Comparison of ENCODE assay signal across 8 cellular contexts in genomic region chr12:107992870-107993451, GRCh38.
DNase-seq lines count a peak whose midpoint lies in the region; ATAC-seq and TF ChIP-seq lines count a peak whose summit lies in the region.

No MANE protein-coding gene starts in this region.

- H3K36me3 Mint-ChIP-seq in activated CD8-positive, alpha-beta T cell treated with anti-CD3 and anti-CD28 coated beads, Interleukin-2, amount 10 ng/mL, durations not matched to agents 7 days and 5 days (ENCODE audit: low read depth), result no peaks in the 10 kb centered on the region
- H3K36me3 Mint-ChIP-seq in T-cell, result no peaks in the 10 kb centered on the region

- TF ChIP-seq CTCF in BE2C (IDR thresholded peaks at IDR 0.05; ENCODE audit: low read depth, low read length) (peak; percentile 80), GM20000 (IDR thresholded peaks at IDR 0.05; ENCODE audit: extremely low read depth, missing control alignments) (peak; percentile 24)

- peaks cover 19% of the 10 kb centered on the region for H3K27me3 Mint-ChIP-seq in activated CD8-positive, alpha-beta T cell treated with anti-CD3 and anti-CD28 coated beads, Interleukin-2, amount 10 ng/mL, durations not matched to agents 7 days and 5 days (ENCODE audit: low read depth)
- H3K27me3 Mint-ChIP-seq in T-cell, result peaks cover 20 to 30% of the 10 kb centered on the region in 2 donors

- CTCF ChIA-PET in activated CD8-positive, alpha-beta T cell treated with anti-CD3 and anti-CD28 coated beads, Interleukin-2, amount 10 ng/mL, durations not matched to agents 7 days and 5 days (lab: Charles Lee), result interaction anchor here (0.7 to 3.8 kb wide), 9 partner anchors 10 to 519 kb away, joined by 3 to 20 read pairs (median 3); no protein-coding TSS in a partner anchor
- CTCF ChIA-PET in T-cell (lab: Charles Lee), result interaction anchor here in 1 of 2 donors (0.5 to 1.2 kb wide), 3 partner anchors 17 to 540 kb away, joined by 3 read pairs; no protein-coding TSS in a partner anchor

- no peaks in the 10 kb centered on the region for H3K36me3 ChIP-seq in BE2C

- H3K4me3 Mint-ChIP-seq in activated CD8-positive, alpha-beta T cell treated with anti-CD3 and anti-CD28 coated beads, Interleukin-2, amount 10 ng/mL, durations not matched to agents 7 days and 5 days, result no peak overlapping the region
- no peak overlapping the region for H3K4me3 Mint-ChIP-seq in T-cell

- no peak overlapping the region for H3K4me3 ChIP-seq in BE2C (ENCODE audit: low read depth, low read length)

- no peaks in the 10 kb centered on the region for H3K4me1 Mint-ChIP-seq in activated CD8-positive, alpha-beta T cell treated with anti-CD3 and anti-CD28 coated beads, Interleukin-2, amount 10 ng/mL, durations not matched to agents 7 days and 5 days (ENCODE audit: low read depth)
- H3K4me1 Mint-ChIP-seq in T-cell, result peaks cover 0 to 3% (median 0%) of the 10 kb centered on the region in 3 donors

- POLR2A ChIA-PET in activated CD8-positive, alpha-beta T cell treated with anti-CD3 and anti-CD28 coated beads, Interleukin-2, amount 10 ng/mL, durations not matched to agents 7 days and 5 days (lab: Charles Lee), result no interaction called here
- POLR2A ChIA-PET in T-cell (lab: Charles Lee), result no interaction called here

- no peaks in the 10 kb centered on the region for H3K9me3 ChIP-seq in BE2C

- H3K4me1 ChIP-seq in BE2C, result no peaks in the 10 kb centered on the region

- no peak overlapping the region for H3K27ac Mint-ChIP-seq in activated CD8-positive, alpha-beta T cell treated with anti-CD3 and anti-CD28 coated beads, Interleukin-2, amount 10 ng/mL, durations not matched to agents 7 days and 5 days
- no peak overlapping the region for H3K27ac Mint-ChIP-seq in T-cell

- peaks cover 11% of the 10 kb centered on the region; the same call in 1 of the 2 replicates for H3K27me3 ChIP-seq in BE2C

- DNase-seq in BE2C, result peak; percentile 52
- peak; percentile 20 for DNase-seq in GM20000 (ENCODE audit: low spot score)
- peak; percentile 26 for DNase-seq in NCI-H2029 (lab: John Stamatoyannopoulos, UW)
- DNase-seq in activated CD8-positive, alpha-beta T cell treated with anti-CD3 and anti-CD28 coated beads, Interleukin-2, amount 10 ng/mL, durations not matched to agents 7 days and 5 days, result peak; percentile 25
- no peak for DNase-seq in left lobe of liver (ENCODE audit: low spot score)
- DNase-seq in T-cell, result no peak

- H3K9me3 Mint-ChIP-seq in activated CD8-positive, alpha-beta T cell treated with anti-CD3 and anti-CD28 coated beads, Interleukin-2, amount 10 ng/mL, durations not matched to agents 7 days and 5 days (ENCODE audit: insufficient read depth), result no peaks in the 10 kb centered on the region
- H3K9me3 Mint-ChIP-seq in T-cell, result peaks cover 0 to 2% (median 2%) of the 10 kb centered on the region in 3 donors

- no peak for ATAC-seq in activated CD8-positive, alpha-beta T cell treated with anti-CD3 and anti-CD28 coated beads, Interleukin-2, amount 10 ng/mL, durations not matched to agents 7 days and 5 days
- ATAC-seq in left lobe of liver (peak; percentile 95), GM18498 (IDR thresholded peaks at IDR 0.05; ENCODE audit: unreplicated experiment) (no peak), T-cell (replicated peaks in 1 of 4) (no peak), HG03039 (IDR thresholded peaks at IDR 0.05; ENCODE audit: unreplicated experiment) (no peak)

Comparison
In these comparisons a context has a peak if more than half of its experiments do, and no peak if none do; other contexts are left out.
1. DNase-seq: peak in BE2C (single experiment), GM20000 (single experiment), NCI-H2029 (single experiment) and activated CD8-positive, alpha-beta T cell treated with anti-CD3 and anti-CD28 coated beads, Interleukin-2, amount 10 ng/mL, durations not matched to agents 7 days and 5 days (single experiment); none in left lobe of liver (single experiment) and T-cell (0 of 34).